Comparison of ENCODE assay signal across 9 cellular contexts in the genomic region with DNA sequence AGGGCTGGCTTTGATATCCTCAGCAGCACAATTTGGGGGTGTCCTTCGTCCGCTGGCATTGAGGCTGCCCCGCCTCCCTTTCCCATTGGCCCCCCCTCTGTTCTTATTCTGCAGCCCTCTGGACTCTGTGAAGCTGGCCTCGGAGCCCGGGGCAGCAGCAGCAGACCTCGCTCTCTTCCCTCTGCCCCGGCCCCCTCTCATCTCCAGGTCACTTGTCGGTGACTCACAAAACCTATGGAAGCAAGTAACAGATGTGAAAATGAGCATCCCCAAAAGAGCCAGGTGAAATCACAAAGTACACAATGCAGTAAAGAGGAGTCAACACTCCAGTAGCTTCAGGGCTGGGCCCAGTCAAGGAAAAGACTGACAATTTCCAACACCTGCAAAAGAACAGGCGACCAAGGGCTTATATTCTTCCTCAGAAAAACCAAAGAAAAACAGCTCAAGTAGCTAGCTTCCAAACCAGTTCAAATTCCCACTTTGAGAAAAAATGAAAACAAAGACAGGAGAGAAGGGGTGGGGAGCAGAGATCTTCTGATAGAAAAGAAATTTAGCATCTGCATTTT.
A peak's percentile ranks its signal among the peaks of the same experiment; 100 is the strongest.
DNase-seq lines count a peak whose midpoint lies in the region; ATAC-seq, FAIRE-seq and TF ChIP-seq lines count a peak whose summit lies in the region.
"Had no signal": no experiment of that assay in that cellular context is flagged by ENCODE, and none has a peak within 500 bp of the region (broad histone marks: within the 10 kb centered on the region; RNA-seq: fewer than 3 reads in every experiment).

No MANE protein-coding gene starts in this region.

- no peak for ATAC-seq in stimulated activated memory B cell treated with anti-CD40 and anti-IgM and Interleukin-4, amounts not matched to agents 10 μg/mL and 1 μg/mL and 100 μg/mL, for 72 hours
- ATAC-seq in HG03571 (IDR thresholded peaks at IDR 0.05; ENCODE audit: unreplicated experiment), result no peak

- intact Hi-C loops in kidney (cut with DNase I), result no loop called here

- H3K4me3 ChIP-seq in SJSA1 (no peak overlapping the region), kidney (ENCODE audit: low read length in 2 of 2) (no peak overlapping the region)
- H3K4me3 ChIP-seq: lung had no signal

- H3K4me1 ChIP-seq in SJSA1 (replicated peaks) (peaks cover 53% of the 10 kb centered on the region), kidney (ENCODE audit: control insufficient read depth in 1 of 2, insufficient read depth in 1 of 2, low read depth in 1 of 2, low read length in 2 of 2) (peaks cover 36 to 40% of the 10 kb centered on the region in 2 donors)

- H3K9me3 ChIP-seq in SJSA1 (replicated peaks) (no peaks in the 10 kb centered on the region), kidney (ENCODE audit: control insufficient read depth in 1 of 2, low read length in 2 of 2) (no peaks in the 10 kb centered on the region)

- no peaks in the 10 kb centered on the region for H3K9me3 Mint-ChIP-seq in stimulated activated memory B cell treated with anti-CD40 and anti-IgM and Interleukin-4, amounts not matched to agents 10 μg/mL and 1 μg/mL and 100 μg/mL, for 72 hours
- H3K9me3 Mint-ChIP-seq in activated T-cell treated with anti-CD3 and anti-CD28 coated beads, Interleukin-2, amount 50 U/mL, for 24 hours, result no peaks in the 10 kb centered on the region

- H3K27me3 ChIP-seq in SJSA1 (replicated peaks), result no peaks in the 10 kb centered on the region

- H3K4me1 Mint-ChIP-seq in stimulated activated memory B cell treated with anti-CD40 and anti-IgM and Interleukin-4, amounts not matched to agents 10 μg/mL and 1 μg/mL and 100 μg/mL, for 72 hours, result peaks cover 63% of the 10 kb centered on the region
- H3K4me1 Mint-ChIP-seq in activated T-cell treated with anti-CD3 and anti-CD28 coated beads, Interleukin-2, amount 50 U/mL, for 24 hours (ENCODE audit: low read depth), result peaks cover 28% of the 10 kb centered on the region

- no peak overlapping the region for H3K4me3 Mint-ChIP-seq in stimulated activated memory B cell treated with anti-CD40 and anti-IgM and Interleukin-4, amounts not matched to agents 10 μg/mL and 1 μg/mL and 100 μg/mL, for 72 hours
- H3K4me3 Mint-ChIP-seq in activated T-cell treated with anti-CD3 and anti-CD28 coated beads, Interleukin-2, amount 50 U/mL, for 24 hours, result no peak overlapping the region

- H3K27ac ChIP-seq in SJSA1, result peak overlapping the region; percentile 63
- H3K27ac ChIP-seq in kidney (ENCODE audit: low read depth in 2 of 2, low read length in 2 of 2), result peak overlapping the region; percentile 25 to 54

- TF ChIP-seq CTCF in kidney (IDR thresholded peaks at IDR 0.05; ENCODE audit: borderline replicate concordance, extremely low read depth, insufficient read depth), result no peak

- H3K27me3 Mint-ChIP-seq in stimulated activated memory B cell treated with anti-CD40 and anti-IgM and Interleukin-4, amounts not matched to agents 10 μg/mL and 1 μg/mL and 100 μg/mL, for 72 hours, result no peaks in the 10 kb centered on the region
- peaks cover 57% of the 10 kb centered on the region for H3K27me3 Mint-ChIP-seq in activated T-cell treated with anti-CD3 and anti-CD28 coated beads, Interleukin-2, amount 50 U/mL, for 24 hours

- peak; percentile 39 for DNase-seq in NCI-H2196 treated with DMSO at 0.1 percent for 48 hours (lab: John Stamatoyannopoulos, UW; ENCODE audit: unreplicated experiment)
- no peak for DNase-seq in NCI-H2196 (lab: John Stamatoyannopoulos, UW; ENCODE audit: unreplicated experiment)
- no peak for DNase-seq in SJSA1 (ENCODE audit: low read depth in 1 of 2, low spot score in 2 of 2)
- no peak for DNase-seq in kidney
- DNase-seq in activated T-cell treated with anti-CD3 and anti-CD28 coated beads, Interleukin-2, amount 50 U/mL, for 24 hours, result no peak
- DNase-seq in GM19240 (ENCODE audit: insufficient read length, low spot score), result no peak

- peak overlapping the region in 1 of 2 donors; percentile 24 for H3K9ac ChIP-seq in kidney (ENCODE audit: low read length in 2 of 2)

- H3K27ac Mint-ChIP-seq in stimulated activated memory B cell treated with anti-CD40 and anti-IgM and Interleukin-4, amounts not matched to agents 10 μg/mL and 1 μg/mL and 100 μg/mL, for 72 hours, result peak overlapping the region; percentile 78
- H3K27ac Mint-ChIP-seq in activated T-cell treated with anti-CD3 and anti-CD28 coated beads, Interleukin-2, amount 50 U/mL, for 24 hours, result no peak overlapping the region

- no peak for FAIRE-seq in kidney (lab: Jason Lieb, UNC)

- peaks cover 18% of the 10 kb centered on the region for H3K36me3 Mint-ChIP-seq in stimulated activated memory B cell treated with anti-CD40 and anti-IgM and Interleukin-4, amounts not matched to agents 10 μg/mL and 1 μg/mL and 100 μg/mL, for 72 hours
- H3K36me3 Mint-ChIP-seq in activated T-cell treated with anti-CD3 and anti-CD28 coated beads, Interleukin-2, amount 50 U/mL, for 24 hours (ENCODE audit: low read depth), result no peaks in the 10 kb centered on the region

- H3K36me3 ChIP-seq in SJSA1 (0 out of 2 replicates have a peak, but pooled peaks cover 3% of the 10 kb centered on the region), kidney (ENCODE audit: control insufficient read depth in 1 of 2, insufficient read depth in 2 of 2, low read length in 2 of 2) (peaks cover 3 to 5% of the 10 kb centered on the region in 2 donors)
